27 cellular contexts compared by ENCODE assay signal in the genomic region with DNA sequence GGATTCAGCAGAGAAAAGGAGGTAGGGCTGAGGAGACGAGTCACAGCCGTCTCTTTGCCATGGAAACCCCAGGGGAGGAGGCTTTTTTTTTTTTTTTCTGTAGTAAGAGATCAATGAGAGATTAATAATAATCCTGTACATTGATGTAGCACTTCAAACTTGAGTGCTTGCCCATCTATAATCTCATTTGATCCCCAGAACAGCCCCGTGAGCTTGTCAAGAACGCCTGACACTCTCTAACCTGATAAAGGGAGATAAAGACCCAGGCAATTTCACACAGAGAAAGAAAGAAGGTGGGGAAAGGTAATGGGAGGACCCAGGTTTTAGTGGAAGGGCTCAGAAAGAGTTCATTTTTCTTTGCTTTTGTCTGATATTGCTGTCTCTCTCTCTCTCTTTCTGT.
DNase-seq lines count a peak whose midpoint lies in the region; ATAC-seq, FAIRE-seq and TF ChIP-seq lines count a peak whose summit lies in the region.
"Had no signal": no experiment of that assay in that cellular context is flagged by ENCODE, and none has a peak within 500 bp of the region (broad histone marks: within the 10 kb centered on the region; RNA-seq: fewer than 3 reads in every experiment).

No MANE protein-coding gene starts in this region.

- no peaks in the 10 kb centered on the region; the same call in 1 of the 2 replicates for H3K9me3 ChIP-seq in SK-N-SH
- H3K9me3 ChIP-seq: BE2C had no signal

- POLR2A ChIA-PET in SK-N-SH (lab: Yijun Ruan, JAX) = no interaction called here

- CTCF ChIA-PET in SK-N-SH (lab: Yijun Ruan, JAX) = no interaction called here

- H3K9me3 Mint-ChIP-seq in nephron progenitor cell = peaks cover 49% of the 10 kb centered on the region

- H3K36me3 ChIP-seq in SK-N-SH (replicated peaks in 1 of 2; ENCODE audit: control insufficient read depth in 1 of 2, insufficient read depth in 2 of 2, low read length in 1 of 2) = no peaks in the 10 kb centered on the region
- H3K36me3 ChIP-seq: BE2C, BLaER1 had no signal

- no peak overlapping the region for H3K9ac ChIP-seq in SK-N-SH
- H3K9ac ChIP-seq: BLaER1 had no signal

- peaks cover 3% of the 10 kb centered on the region for H3K27me3 Mint-ChIP-seq in nephron progenitor cell (ENCODE audit: low read depth, poor library complexity)
- H3K27me3 Mint-ChIP-seq: CD4-positive, CD25-positive, alpha-beta regulatory T cell had no signal

- peak; percentile 41 for DNase-seq in SK-N-SH
- no peak for DNase-seq in urothelium cell line (ENCODE audit: low spot score)
- no peak for DNase-seq in activated CD4-positive, alpha-beta T cell treated with anti-CD3 and anti-CD28 coated beads for 4 hours
- DNase-seq in nephron progenitor cell = no peak
- DNase-seq: 8988T; ACHN; BE2C; C1 segment of cervical spinal cord; CD4-positive, alpha-beta memory T cell; CD4-positive, CD25-positive, alpha-beta regulatory T cell; CD8-positive, alpha-beta memory T cell; COR-L47; DMS 273 treated with DMSO at 0.1 percent for 48 hours; DMS153; DMS53; DMS79; DND-41; EL; GDM1 had no signal

- FAIRE-seq in urothelium cell line (lab: Jason Lieb, UNC) = peak; percentile 20
- FAIRE-seq: A204.1, GM12878, GM12892, GM18507 had no signal

- peaks cover 0 to 5% of the 10 kb centered on the region in 2 experiments; a peak in 1 of 4 replicates for H3K4me1 ChIP-seq in SK-N-SH (ENCODE audit: control insufficient read depth in 1 of 2, insufficient read depth in 2 of 2, low read depth in 1 of 2, low read length in 1 of 2)
- H3K4me1 ChIP-seq: BE2C, BLaER1 had no signal

- H2AFZ ChIP-seq in SK-N-SH (ENCODE audit: low read depth) = no peak overlapping the region

- ATAC-seq in SK-N-SH treated with all-trans-retinoic acid at 6 μM for 48 hours (no peak), esophagus mucosa (peak; percentile 28)
- ATAC-seq: GM12878 had no signal

- no peak overlapping the region for H3K4me3 Mint-ChIP-seq in nephron progenitor cell
- H3K4me3 Mint-ChIP-seq: CD14-positive monocyte; CD4-positive, alpha-beta memory T cell; CD4-positive, CD25-positive, alpha-beta regulatory T cell; CD8-positive, alpha-beta memory T cell had no signal

- H3K4me1 Mint-ChIP-seq in nephron progenitor cell = no peaks in the 10 kb centered on the region
- H3K4me1 Mint-ChIP-seq: CD14-positive monocyte; CD4-positive, CD25-positive, alpha-beta regulatory T cell; CD8-positive, alpha-beta memory T cell had no signal

- no peak overlapping the region for H3K4me3 ChIP-seq in SK-N-SH (ENCODE audit: low read depth in 2 of 2, low read length in 1 of 2)
- H3K4me3 ChIP-seq: BLaER1, GM12878 had no signal

- H3K4me2 ChIP-seq in SK-N-SH = no peak overlapping the region
- H3K4me2 ChIP-seq: BLaER1 had no signal

- no peak for TF ChIP-seq EP300 in SK-N-SH (IDR thresholded peaks at IDR 0.05; ENCODE audit: borderline replicate concordance in 1 of 2, low read depth in 1 of 2, low read length in 1 of 2)

- H3K79me2 ChIP-seq in SK-N-SH (ENCODE audit: insufficient read depth) = no peaks in the 10 kb centered on the region

- H4K20me1 ChIP-seq in SK-N-SH (ENCODE audit: insufficient read depth) = no peaks in the 10 kb centered on the region
- H4K20me1 ChIP-seq: BLaER1 had no signal

- no peak for TF ChIP-seq RAD21 in SK-N-SH (IDR thresholded peaks at IDR 0.05; ENCODE audit: low read length)

- WGBS in SK-N-SH (ENCODE audit: low lambda C conversion rate) = 10% methylated on average over 4 of the region's 4 CpGs

- no peaks in the 10 kb centered on the region for H3F3A ChIP-seq in SK-N-SH (replicated peaks; ENCODE audit: insufficient read depth)

- no peaks in the 10 kb centered on the region for H3K9me2 ChIP-seq in SK-N-SH

- H3K27ac ChIP-seq in SK-N-SH (ENCODE audit: low read depth in 2 of 2, low read length in 1 of 2) = no peak overlapping the region
- H3K27ac ChIP-seq: BLaER1 had no signal

- no peak overlapping the region for H3K27ac Mint-ChIP-seq in nephron progenitor cell
- H3K27ac Mint-ChIP-seq: CD4-positive, CD25-positive, alpha-beta regulatory T cell; CD8-positive, alpha-beta memory T cell had no signal

- no peaks in the 10 kb centered on the region for H3K27me3 ChIP-seq in SK-N-SH (ENCODE audit: insufficient read depth)
- H3K27me3 ChIP-seq: BE2C, BLaER1 had no signal

- TF ChIP-seq CTCF in SK-N-SH (IDR thresholded peaks at IDR 0.05) (no peak), nephron progenitor cell (IDR thresholded peaks at IDR 0.05) (no peak)

- no peaks in the 10 kb centered on the region for H3K36me3 Mint-ChIP-seq in nephron progenitor cell (ENCODE audit: low read depth)
- H3K36me3 Mint-ChIP-seq: CD14-positive monocyte; CD4-positive, alpha-beta memory T cell; CD4-positive, CD25-positive, alpha-beta regulatory T cell; CD8-positive, alpha-beta memory T cell had no signal

TF ChIP-seq in SK-N-SH, 30 proteins besides CTCF, POLR2A, EP300 and RAD21:
- TF ChIP-seq GATA2 (CRISPR knock-in tag; IDR thresholded peaks at IDR 0.05) = peak; percentile 69
- TF ChIP-seq SIN3A (IDR thresholded peaks at IDR 0.05; ENCODE audit: borderline replicate concordance, low read depth, low read length) = no peak

TF ChIP-seq in SK-N-SH treated with all-trans-retinoic acid at 6 μM for 48 hours, 23 proteins besides CTCF, POLR2A, EP300 and RAD21:
- TF ChIP-seq ARNTL (CRISPR knock-in tag; IDR thresholded peaks at IDR 0.05; ENCODE audit: borderline replicate concordance, low read depth) (no peak), ISL1 (CRISPR knock-in tag; IDR thresholded peaks at IDR 0.05) (no peak), TCF4 (CRISPR knock-in tag; IDR thresholded peaks at IDR 0.05; ENCODE audit: borderline replicate concordance) (no peak), ZFP30 (CRISPR knock-in tag; IDR thresholded peaks at IDR 0.05) (no peak), OSR1 (CRISPR knock-in tag; IDR thresholded peaks at IDR 0.05) (no peak), ZFP3 (CRISPR knock-in tag; IDR thresholded peaks at IDR 0.05) (no peak), TOX (CRISPR knock-in tag; IDR thresholded peaks at IDR 0.05; ENCODE audit: borderline replicate concordance) (no peak), PPARA (CRISPR knock-in tag; IDR thresholded peaks at IDR 0.05; ENCODE audit: borderline replicate concordance) (no peak), ZNF70 (CRISPR knock-in tag; IDR thresholded peaks at IDR 0.05) (no peak)
- TF ChIP-seq, protein P1, sequence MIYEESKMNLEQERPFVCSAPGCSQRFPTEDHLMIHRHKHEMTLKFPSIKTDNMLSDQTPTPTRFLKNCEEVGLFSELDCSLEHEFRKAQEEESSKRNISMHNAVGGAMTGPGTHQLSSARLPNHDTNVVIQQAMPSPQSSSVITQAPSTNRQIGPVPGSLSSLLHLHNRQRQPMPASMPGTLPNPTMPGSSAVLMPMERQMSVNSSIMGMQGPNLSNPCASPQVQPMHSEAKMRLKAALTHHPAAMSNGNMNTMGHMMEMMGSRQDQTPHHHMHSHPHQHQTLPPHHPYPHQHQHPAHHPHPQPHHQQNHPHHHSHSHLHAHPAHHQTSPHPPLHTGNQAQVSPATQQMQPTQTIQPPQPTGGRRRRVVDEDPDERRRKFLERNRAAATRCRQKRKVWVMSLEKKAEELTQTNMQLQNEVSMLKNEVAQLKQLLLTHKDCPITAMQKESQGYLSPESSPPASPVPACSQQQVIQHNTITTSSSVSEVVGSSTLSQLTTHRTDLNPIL (CRISPR knock-in tag; IDR thresholded peaks at IDR 0.05; ENCODE audit: low read depth) = no peak
- TF ChIP-seq, protein P2, sequence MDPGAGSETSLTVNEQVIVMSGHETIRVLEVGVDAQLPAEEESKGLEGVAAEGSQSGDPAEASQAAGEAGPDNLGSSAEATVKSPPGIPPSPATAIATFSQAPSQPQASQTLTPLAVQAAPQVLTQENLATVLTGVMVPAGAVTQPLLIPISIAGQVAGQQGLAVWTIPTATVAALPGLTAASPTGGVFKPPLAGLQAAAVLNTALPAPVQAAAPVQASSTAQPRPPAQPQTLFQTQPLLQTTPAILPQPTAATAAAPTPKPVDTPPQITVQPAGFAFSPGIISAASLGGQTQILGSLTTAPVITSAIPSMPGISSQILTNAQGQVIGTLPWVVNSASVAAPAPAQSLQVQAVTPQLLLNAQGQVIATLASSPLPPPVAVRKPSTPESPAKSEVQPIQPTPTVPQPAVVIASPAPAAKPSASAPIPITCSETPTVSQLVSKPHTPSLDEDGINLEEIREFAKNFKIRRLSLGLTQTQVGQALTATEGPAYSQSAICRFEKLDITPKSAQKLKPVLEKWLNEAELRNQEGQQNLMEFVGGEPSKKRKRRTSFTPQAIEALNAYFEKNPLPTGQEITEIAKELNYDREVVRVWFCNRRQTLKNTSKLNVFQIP (CRISPR knock-in tag; IDR thresholded peaks at IDR 0.05; ENCODE audit: borderline replicate concordance, low read depth) = no peak
